In the genomic region with DNA sequence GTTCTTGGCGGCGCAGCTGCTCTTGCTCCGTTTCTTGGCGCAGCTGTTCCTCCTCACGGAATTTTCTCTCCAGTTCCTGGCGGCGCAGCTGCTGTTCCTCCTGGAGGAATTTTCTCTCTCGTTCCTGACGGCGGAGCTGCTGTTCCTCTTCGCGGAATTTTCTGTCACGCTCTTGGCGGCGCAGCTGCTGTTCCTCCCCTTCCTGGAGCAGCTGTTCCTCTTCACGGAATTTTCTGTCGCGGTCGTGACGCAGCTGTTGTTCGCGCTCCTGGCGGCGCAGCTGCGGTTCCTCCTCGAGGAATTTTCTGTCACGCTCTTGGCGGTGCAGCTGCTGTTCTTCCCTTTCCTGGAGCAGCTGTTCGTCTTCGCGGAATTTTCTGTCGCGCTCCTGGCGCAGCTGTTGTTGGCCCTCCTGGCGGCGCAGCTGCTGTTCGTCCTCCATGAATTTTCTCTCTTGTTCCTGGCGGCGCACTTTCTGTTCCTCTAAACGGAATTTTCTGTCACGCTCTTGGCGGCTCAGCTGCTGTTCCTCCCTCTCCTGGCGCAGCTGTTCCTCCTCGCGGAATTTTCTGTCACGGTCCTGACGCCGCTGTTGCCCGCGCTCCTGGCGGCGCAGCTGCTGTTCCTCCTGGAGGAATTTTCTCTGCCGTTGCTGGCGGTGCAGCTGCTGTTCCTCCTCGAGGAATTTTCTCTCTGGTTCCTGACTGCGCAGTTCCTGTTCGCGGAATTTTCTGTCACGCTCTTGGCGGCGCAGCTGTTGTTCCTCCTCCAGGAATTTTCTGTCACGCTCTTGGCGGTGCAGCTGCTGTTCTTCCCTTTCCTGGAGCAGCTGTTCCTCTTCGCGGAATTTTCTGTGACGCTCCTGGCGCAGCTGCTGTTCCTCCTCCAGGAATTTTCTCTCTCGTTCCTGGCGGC, we compare ENCODE assay signal across 9 cellular contexts. TPM values are rescaled to one million over a fixed set of nuclear protein-coding genes. Genes with fewer than 3 reads are reported as not detected.
DNase-seq lines count a peak whose midpoint lies in the region; ATAC-seq and TF ChIP-seq lines count a peak whose summit lies in the region.
"Had no signal": no experiment of that assay in that cellular context is flagged by ENCODE, and none has a peak within 500 bp of the region (broad histone marks: within the 10 kb centered on the region; RNA-seq: fewer than 3 reads in every experiment).

No MANE protein-coding gene starts in this region.

- H3K9ac ChIP-seq in BLaER1 (no peak overlapping the region), IMR-90 (ENCODE audit: low read depth, low read length) (no peak overlapping the region), mesenchymal stem cell (ENCODE audit: low read length) (peak overlapping the region; percentile 56)

- no peak overlapping the region for H3K18ac ChIP-seq in IMR-90 (ENCODE audit: low read depth, low read length)
- H3K18ac ChIP-seq in mesenchymal stem cell (ENCODE audit: low read depth in 1 of 2, low read length in 2 of 2), result no peak overlapping the region

- DNase-seq in IMR-90 (peak; percentile 46), ecto neural progenitor cell (ENCODE audit: low spot score) (peak; percentile 48), mesenchymal stem cell (no peak), NCI-H1417 treated with DMSO at 0.1 percent for 48 hours (lab: John Stamatoyannopoulos, UW) (no peak), NCI-H510A (lab: John Stamatoyannopoulos, UW) (no peak), globus pallidus (ENCODE audit: low spot score) (no peak)

- H4K20me1 ChIP-seq in BLaER1 (no peaks in the 10 kb centered on the region), IMR-90 (ENCODE audit: insufficient read depth, low read length) (no peaks in the 10 kb centered on the region; the same call in 1 of the 2 replicates)

- H4K91ac ChIP-seq in IMR-90 (ENCODE audit: insufficient read depth, low read depth, low read length), result no peak overlapping the region
- no peak overlapping the region for H4K91ac ChIP-seq in mesenchymal stem cell (ENCODE audit: low read length)

- no peak overlapping the region for H4K5ac ChIP-seq in IMR-90 (ENCODE audit: low read depth, low read length)

- H3K4me1 ChIP-seq in BLaER1 (peaks cover 38% of the 10 kb centered on the region), IMR-90 (ENCODE audit: control insufficient read depth, insufficient read depth, low read length) (peaks cover 3% of the 10 kb centered on the region; the same call in 1 of the 2 replicates), mesenchymal stem cell (ENCODE audit: control insufficient read depth, insufficient read depth, low read depth, low read length) (no peaks in the 10 kb centered on the region)

- H2AK5ac ChIP-seq in IMR-90 (ENCODE audit: low read depth, low read length) (no peak overlapping the region), mesenchymal stem cell (ENCODE audit: low read length, severe bottlenecking) (no peak overlapping the region)

- no peak overlapping the region for H2BK5ac ChIP-seq in IMR-90 (ENCODE audit: low read depth, low read length, poor library complexity, severe bottlenecking)
- no peak overlapping the region for H2BK5ac ChIP-seq in mesenchymal stem cell (ENCODE audit: low read depth, low read length, poor library complexity, severe bottlenecking)

- POLR2A ChIA-PET in IMR-90 (lab: Charles Lee; ENCODE audit: unreplicated experiment), result no interaction called here

- no peaks in the 10 kb centered on the region for H3K79me1 ChIP-seq in IMR-90 (ENCODE audit: low read depth in 1 of 2, low read length in 2 of 2)
- H3K79me1 ChIP-seq in mesenchymal stem cell (replicated peaks; ENCODE audit: low read length, poor library complexity, severe bottlenecking), result no peaks in the 10 kb centered on the region

- TF ChIP-seq POLR2A in IMR-90 (IDR thresholded peaks at IDR 0.05; ENCODE audit: low read depth, low read length), result no peak

- H3K27me3 ChIP-seq in BLaER1, result peaks cover 79% of the 10 kb centered on the region
- peaks cover 57% of the 10 kb centered on the region for H3K27me3 ChIP-seq in IMR-90 (ENCODE audit: control insufficient read depth, insufficient read depth, low read length)
- H3K27me3 ChIP-seq in mesenchymal stem cell (ENCODE audit: control insufficient read depth in 1 of 2, insufficient read depth in 1 of 2, low read length in 2 of 2), result peaks cover 22 to 82% of the 10 kb centered on the region in 2 experiments

- dilution Hi-C loops in IMR-90 (cut with HindIII; ENCODE audit: low sequenced_read_pairs, unreplicated experiment), result no loop called here

- no peak overlapping the region for H2BK12ac ChIP-seq in mesenchymal stem cell (ENCODE audit: low read length in 2 of 2)

- no peak for TF ChIP-seq CTCF in IMR-90 (conservative IDR thresholded peaks at IDR 0.05; ENCODE audit: low read depth, low read length)

- H2BK20ac ChIP-seq in IMR-90 (ENCODE audit: low read depth, low read length), result no peak overlapping the region

- H2BK15ac ChIP-seq in IMR-90 (ENCODE audit: low read depth, low read length) (no peak overlapping the region), mesenchymal stem cell (ENCODE audit: low read depth, poor library complexity, severe bottlenecking) (no peak overlapping the region)

- H3K4me2 ChIP-seq in BLaER1 (no peak overlapping the region), IMR-90 (ENCODE audit: low read depth, low read length) (no peak overlapping the region; the same call in 1 of the 2 replicates), mesenchymal stem cell (ENCODE audit: low read length, poor library complexity, severe bottlenecking) (no peak overlapping the region)

- BruUV-seq in IMR-90 (replicated peaks; lab: Mats Ljungman, UMichigan), result no TSS peak

- no peak for TF ChIP-seq RAD21 in IMR-90 (IDR thresholded peaks at IDR 0.05; ENCODE audit: low read length)

- peak overlapping the region; percentile 73 for H2AFZ ChIP-seq in IMR-90 (replicated peaks; ENCODE audit: low read length, poor library complexity)
- H2AFZ ChIP-seq in mesenchymal stem cell (ENCODE audit: low read depth, low read length), result no peak overlapping the region

- ATAC-seq in IMR-90 (ENCODE audit: low read depth), result no peak
- ATAC-seq in GM21619 (IDR thresholded peaks at IDR 0.05; ENCODE audit: unreplicated experiment), result no peak

- H3K4me3 ChIP-seq in BLaER1 (peak overlapping the region; percentile 64), IMR-90 (ENCODE audit: insufficient read depth, low read depth, low read length) (0 out of 2 replicates have a peak overlapping the region, but pooled peaks have one; percentile 11), mesenchymal stem cell (ENCODE audit: insufficient read depth in 1 of 2, low read depth in 1 of 2, low read length in 2 of 2) (peak overlapping the region in 1 of 2 experiments; percentile 81)

- intact Hi-C loops in IMR-90 (cut with micrococcal nuclease), result no loop called here

- CTCF ChIA-PET in IMR-90 (lab: Yijun Ruan, JAX), result no interaction called here

- H3K36me3 ChIP-seq in BLaER1 (no peaks in the 10 kb centered on the region), IMR-90 (ENCODE audit: control insufficient read depth, insufficient read depth, low read length) (no peaks in the 10 kb centered on the region), mesenchymal stem cell (ENCODE audit: control insufficient read depth in 1 of 2, insufficient read depth in 2 of 2, low read depth in 1 of 2, low read length in 2 of 2) (no peaks in the 10 kb centered on the region)

- H3K23ac ChIP-seq in IMR-90 (ENCODE audit: low read depth, low read length) (no peak overlapping the region), mesenchymal stem cell (ENCODE audit: low read length in 2 of 2) (no peak overlapping the region)

- no peak overlapping the region for H4K8ac ChIP-seq in IMR-90 (ENCODE audit: low read depth in 2 of 2, low read length in 2 of 2)
- H4K8ac ChIP-seq in mesenchymal stem cell (ENCODE audit: low read length), result no peak overlapping the region

- in situ Hi-C loops in IMR-90 (cut with MboI; ENCODE audit: low sequenced_read_pairs), result no loop called here

- H2BK120ac ChIP-seq in IMR-90 (ENCODE audit: low read depth, low read length), result no peak overlapping the region
- no peak overlapping the region for H2BK120ac ChIP-seq in mesenchymal stem cell (ENCODE audit: low read depth, low read length)

- H3K9me1 ChIP-seq in IMR-90 (ENCODE audit: insufficient read depth, low read length), result no peaks in the 10 kb centered on the region

- no peak overlapping the region for H2AK9ac ChIP-seq in IMR-90 (replicated peaks; ENCODE audit: low read depth, low read length, poor library complexity)

- peaks cover 61% of the 10 kb centered on the region for H3K9me3 ChIP-seq in BLaER1
- H3K9me3 ChIP-seq in IMR-90 (ENCODE audit: control insufficient read depth, insufficient read depth, low read length), result peaks cover 21% of the 10 kb centered on the region
- H3K9me3 ChIP-seq in mesenchymal stem cell (ENCODE audit: control insufficient read depth, low read length), result no peaks in the 10 kb centered on the region

- H3K14ac ChIP-seq in IMR-90 (replicated peaks; ENCODE audit: low read depth, low read length) (no peak overlapping the region), mesenchymal stem cell (ENCODE audit: low read length in 2 of 2) (no peak overlapping the region)

- WGBS in IMR-90 (ENCODE audit: extremely low coverage in 2 of 2, insufficient read length in 1 of 2), 2 experiments, result 14% methylated on average over 67 of the region's 69 CpGs; no CpG with 5 or more reads in 1 of the 2 experiments
- WGBS in mesenchymal stem cell, result 84% methylated on average over 69 of the region's 69 CpGs

- no peak overlapping the region for H3K56ac ChIP-seq in IMR-90 (ENCODE audit: extremely low read depth, insufficient read depth, low read length)

- H3K4ac ChIP-seq in IMR-90 (ENCODE audit: low read depth, low read length) (no peak overlapping the region), mesenchymal stem cell (ENCODE audit: low read depth in 1 of 2, low read length in 2 of 2) (no peak overlapping the region)

- H3K27ac ChIP-seq in BLaER1 (no peak overlapping the region), IMR-90 (ENCODE audit: insufficient read depth, low read length) (no peak overlapping the region), mesenchymal stem cell (ENCODE audit: low read length, poor library complexity, severe bottlenecking) (no peak overlapping the region)

RNA-seq across cellular contexts. Expression of a gene that starts 7.0 kb away (rescaled TPM):
- not detected in 2 replicates for total RNA-seq in IMR-90 (2012; rRNA removed)
- not detected in 2 replicates for polyA plus RNA-seq in IMR-90 (2012; rRNA removed)
- not detected in 2 replicates for polyA plus RNA-seq in IMR-90 (2012; cell fraction: cytosol; rRNA removed)
- polyA plus RNA-seq in IMR-90 (2012; cell fraction: nucleus; rRNA removed; ENCODE audit: low replicate concordance), result 0.01 TPM in 1 of 2 replicates, not detected in the other
- polyA plus RNA-seq in mesenchymal stem cell (2013, experiment 1 of 2), result not detected
- not detected for polyA plus RNA-seq in mesenchymal stem cell (2013, experiment 2 of 2)

RNA-seq across cellular contexts. Expression of a gene that starts 19.4 kb away (rescaled TPM):
- not detected in 2 replicates for total RNA-seq in IMR-90 (2012; rRNA removed)
- not detected in 2 replicates for polyA plus RNA-seq in IMR-90 (2012; rRNA removed)
- not detected in 2 replicates for polyA plus RNA-seq in IMR-90 (2012; cell fraction: cytosol; rRNA removed)
- not detected in 2 replicates for polyA plus RNA-seq in IMR-90 (2012; cell fraction: nucleus; rRNA removed; ENCODE audit: low replicate concordance)
- not detected for polyA plus RNA-seq in mesenchymal stem cell (2013, experiment 1 of 2)
- not detected for polyA plus RNA-seq in mesenchymal stem cell (2013, experiment 2 of 2)
- total RNA-seq: activated CD8-positive, alpha-beta memory T cell treated with anti-CD3 and anti-CD28 coated beads for 36 hours had no signal

RNA-seq across cellular contexts. Expression of a gene that starts 50.8 kb away (rescaled TPM):
- not detected in 2 replicates for total RNA-seq in IMR-90 (2012; rRNA removed)
- polyA plus RNA-seq in IMR-90 (2012; rRNA removed), result not detected in 2 replicates
- polyA plus RNA-seq in IMR-90 (2012; cell fraction: cytosol; rRNA removed), result not detected in 2 replicates
- polyA plus RNA-seq in IMR-90 (2012; cell fraction: nucleus; rRNA removed; ENCODE audit: low replicate concordance), result not detected in 2 replicates
- polyA plus RNA-seq in mesenchymal stem cell (2013, experiment 1 of 2), result not detected
- not detected for polyA plus RNA-seq in mesenchymal stem cell (2013, experiment 2 of 2)
- total RNA-seq: activated CD8-positive, alpha-beta memory T cell treated with anti-CD3 and anti-CD28 coated beads for 36 hours had no signal

Comparison
In these comparisons a context has a peak if more than half of its experiments do, and no peak if none do; other contexts are left out.
1. DNase-seq: peak in IMR-90 (single experiment) and ecto neural progenitor cell (single experiment); none in mesenchymal stem cell (single experiment), NCI-H1417 treated with DMSO at 0.1 percent for 48 hours (single experiment), NCI-H510A (single experiment) and globus pallidus (single experiment).